ENCODE assay signal across 1 cellular context in genomic region chr16:88993946-88994600, GRCh38.
A peak's percentile ranks its signal among the peaks of the same experiment; 100 is the strongest.
TF ChIP-seq lines count a peak whose summit lies in the region.

No MANE protein-coding gene starts in this region.

TF ChIP-seq in K562, 482 proteins besides CTCF, POLR2A, EP300 and RAD21 (continued from another document and continues in another):
- TF ChIP-seq, protein P1, sequence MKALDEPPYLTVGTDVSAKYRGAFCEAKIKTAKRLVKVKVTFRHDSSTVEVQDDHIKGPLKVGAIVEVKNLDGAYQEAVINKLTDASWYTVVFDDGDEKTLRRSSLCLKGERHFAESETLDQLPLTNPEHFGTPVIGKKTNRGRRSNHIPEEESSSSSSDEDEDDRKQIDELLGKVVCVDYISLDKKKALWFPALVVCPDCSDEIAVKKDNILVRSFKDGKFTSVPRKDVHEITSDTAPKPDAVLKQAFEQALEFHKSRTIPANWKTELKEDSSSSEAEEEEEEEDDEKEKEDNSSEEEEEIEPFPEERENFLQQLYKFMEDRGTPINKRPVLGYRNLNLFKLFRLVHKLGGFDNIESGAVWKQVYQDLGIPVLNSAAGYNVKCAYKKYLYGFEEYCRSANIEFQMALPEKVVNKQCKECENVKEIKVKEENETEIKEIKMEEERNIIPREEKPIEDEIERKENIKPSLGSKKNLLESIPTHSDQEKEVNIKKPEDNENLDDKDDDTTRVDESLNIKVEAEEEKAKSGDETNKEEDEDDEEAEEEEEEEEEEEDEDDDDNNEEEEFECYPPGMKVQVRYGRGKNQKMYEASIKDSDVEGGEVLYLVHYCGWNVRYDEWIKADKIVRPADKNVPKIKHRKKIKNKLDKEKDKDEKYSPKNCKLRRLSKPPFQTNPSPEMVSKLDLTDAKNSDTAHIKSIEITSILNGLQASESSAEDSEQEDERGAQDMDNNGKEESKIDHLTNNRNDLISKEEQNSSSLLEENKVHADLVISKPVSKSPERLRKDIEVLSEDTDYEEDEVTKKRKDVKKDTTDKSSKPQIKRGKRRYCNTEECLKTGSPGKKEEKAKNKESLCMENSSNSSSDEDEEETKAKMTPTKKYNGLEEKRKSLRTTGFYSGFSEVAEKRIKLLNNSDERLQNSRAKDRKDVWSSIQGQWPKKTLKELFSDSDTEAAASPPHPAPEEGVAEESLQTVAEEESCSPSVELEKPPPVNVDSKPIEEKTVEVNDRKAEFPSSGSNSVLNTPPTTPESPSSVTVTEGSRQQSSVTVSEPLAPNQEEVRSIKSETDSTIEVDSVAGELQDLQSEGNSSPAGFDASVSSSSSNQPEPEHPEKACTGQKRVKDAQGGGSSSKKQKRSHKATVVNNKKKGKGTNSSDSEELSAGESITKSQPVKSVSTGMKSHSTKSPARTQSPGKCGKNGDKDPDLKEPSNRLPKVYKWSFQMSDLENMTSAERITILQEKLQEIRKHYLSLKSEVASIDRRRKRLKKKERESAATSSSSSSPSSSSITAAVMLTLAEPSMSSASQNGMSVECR (CRISPR knock-in tag; IDR thresholded peaks at IDR 0.05): no peak
- no peak for TF ChIP-seq TCFL5 (CRISPR knock-in tag; conservative IDR thresholded peaks at IDR 0.05)
- TF ChIP-seq EWSR1 (IDR thresholded peaks at IDR 0.05; ENCODE audit: borderline replicate concordance, low read depth, partially characterized antibody): no peak
- TF ChIP-seq CBX8 (IDR thresholded peaks at IDR 0.05; ENCODE audit: borderline replicate concordance, extremely low read depth, low read depth, low read length, poor library complexity, severe bottlenecking): no peak
- TF ChIP-seq CBX1 (IDR thresholded peaks at IDR 0.05; ENCODE audit: low read depth): no peak
- no peak for TF ChIP-seq THRB (CRISPR knock-in tag; conservative IDR thresholded peaks at IDR 0.05)
- no peak for TF ChIP-seq YY1 (IDR thresholded peaks at IDR 0.05; ENCODE audit: borderline replicate concordance in 1 of 3, control insufficient read depth in 1 of 3, extremely low read depth in 1 of 3, insufficient read depth in 3 of 3, insufficient read length in 1 of 3, insufficient replicate concordance in 2 of 3, low read depth in 1 of 3, low read length in 2 of 3)
- no peak for TF ChIP-seq KDM2B (CRISPR knock-in tag; IDR thresholded peaks at IDR 0.05)
- TF ChIP-seq STAT5A (IDR thresholded peaks at IDR 0.05; ENCODE audit: borderline replicate concordance, low read length): no peak
- TF ChIP-seq KDM5B (IDR thresholded peaks at IDR 0.05; ENCODE audit: insufficient replicate concordance, low read depth, low read length): no peak
- no peak for TF ChIP-seq RNF2 (IDR thresholded peaks at IDR 0.05)
- no peak for TF ChIP-seq ESRRB (CRISPR knock-in tag; IDR thresholded peaks at IDR 0.05; ENCODE audit: borderline replicate concordance)
- no peak for TF ChIP-seq NFE2L1 (tag; IDR thresholded peaks at IDR 0.05; ENCODE audit: borderline replicate concordance, low read depth)
- TF ChIP-seq RBFOX2 (IDR thresholded peaks at IDR 0.05; ENCODE audit: low read depth, low read length): peak; percentile 23; the same call in 1 of the 2 replicates
- TF ChIP-seq, protein P2, sequence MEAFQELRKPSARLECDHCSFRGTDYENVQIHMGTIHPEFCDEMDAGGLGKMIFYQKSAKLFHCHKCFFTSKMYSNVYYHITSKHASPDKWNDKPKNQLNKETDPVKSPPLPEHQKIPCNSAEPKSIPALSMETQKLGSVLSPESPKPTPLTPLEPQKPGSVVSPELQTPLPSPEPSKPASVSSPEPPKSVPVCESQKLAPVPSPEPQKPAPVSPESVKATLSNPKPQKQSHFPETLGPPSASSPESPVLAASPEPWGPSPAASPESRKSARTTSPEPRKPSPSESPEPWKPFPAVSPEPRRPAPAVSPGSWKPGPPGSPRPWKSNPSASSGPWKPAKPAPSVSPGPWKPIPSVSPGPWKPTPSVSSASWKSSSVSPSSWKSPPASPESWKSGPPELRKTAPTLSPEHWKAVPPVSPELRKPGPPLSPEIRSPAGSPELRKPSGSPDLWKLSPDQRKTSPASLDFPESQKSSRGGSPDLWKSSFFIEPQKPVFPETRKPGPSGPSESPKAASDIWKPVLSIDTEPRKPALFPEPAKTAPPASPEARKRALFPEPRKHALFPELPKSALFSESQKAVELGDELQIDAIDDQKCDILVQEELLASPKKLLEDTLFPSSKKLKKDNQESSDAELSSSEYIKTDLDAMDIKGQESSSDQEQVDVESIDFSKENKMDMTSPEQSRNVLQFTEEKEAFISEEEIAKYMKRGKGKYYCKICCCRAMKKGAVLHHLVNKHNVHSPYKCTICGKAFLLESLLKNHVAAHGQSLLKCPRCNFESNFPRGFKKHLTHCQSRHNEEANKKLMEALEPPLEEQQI (IDR thresholded peaks at IDR 0.05): no peak
- no peak for TF ChIP-seq ILK (tag; IDR thresholded peaks at IDR 0.05; ENCODE audit: borderline replicate concordance, low read depth)
- TF ChIP-seq, protein P3, sequence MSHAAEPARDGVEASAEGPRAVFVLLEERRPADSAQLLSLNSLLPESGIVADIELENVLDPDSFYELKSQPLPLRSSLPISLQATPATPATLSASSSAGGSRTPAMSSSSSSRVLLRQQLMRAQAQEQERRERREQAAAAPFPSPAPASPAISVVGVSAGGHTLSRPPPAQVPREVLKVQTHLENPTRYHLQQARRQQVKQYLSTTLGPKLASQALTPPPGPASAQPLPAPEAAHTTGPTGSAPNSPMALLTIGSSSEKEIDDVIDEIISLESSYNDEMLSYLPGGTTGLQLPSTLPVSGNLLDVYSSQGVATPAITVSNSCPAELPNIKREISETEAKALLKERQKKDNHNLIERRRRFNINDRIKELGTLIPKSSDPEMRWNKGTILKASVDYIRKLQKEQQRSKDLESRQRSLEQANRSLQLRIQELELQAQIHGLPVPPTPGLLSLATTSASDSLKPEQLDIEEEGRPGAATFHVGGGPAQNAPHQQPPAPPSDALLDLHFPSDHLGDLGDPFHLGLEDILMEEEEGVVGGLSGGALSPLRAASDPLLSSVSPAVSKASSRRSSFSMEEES (CRISPR knock-in tag; IDR thresholded peaks at IDR 0.05): no peak
- TF ChIP-seq, protein P4, sequence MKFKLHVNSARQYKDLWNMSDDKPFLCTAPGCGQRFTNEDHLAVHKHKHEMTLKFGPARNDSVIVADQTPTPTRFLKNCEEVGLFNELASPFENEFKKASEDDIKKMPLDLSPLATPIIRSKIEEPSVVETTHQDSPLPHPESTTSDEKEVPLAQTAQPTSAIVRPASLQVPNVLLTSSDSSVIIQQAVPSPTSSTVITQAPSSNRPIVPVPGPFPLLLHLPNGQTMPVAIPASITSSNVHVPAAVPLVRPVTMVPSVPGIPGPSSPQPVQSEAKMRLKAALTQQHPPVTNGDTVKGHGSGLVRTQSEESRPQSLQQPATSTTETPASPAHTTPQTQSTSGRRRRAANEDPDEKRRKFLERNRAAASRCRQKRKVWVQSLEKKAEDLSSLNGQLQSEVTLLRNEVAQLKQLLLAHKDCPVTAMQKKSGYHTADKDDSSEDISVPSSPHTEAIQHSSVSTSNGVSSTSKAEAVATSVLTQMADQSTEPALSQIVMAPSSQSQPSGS (CRISPR knock-in tag; IDR thresholded peaks at IDR 0.05): no peak
- 0 out of 2 replicates have a peak, but pooled peaks have one; percentile 34 for TF ChIP-seq SP1 (CRISPR knock-in tag; IDR thresholded peaks at IDR 0.05)
- TF ChIP-seq ADNP (tag; IDR thresholded peaks at IDR 0.05): no peak
- TF ChIP-seq ZFP30 (CRISPR knock-in tag; IDR thresholded peaks at IDR 0.05; ENCODE audit: borderline replicate concordance): no peak
- TF ChIP-seq POLR2G (IDR thresholded peaks at IDR 0.05; ENCODE audit: low read depth, low read length): 0 out of 2 replicates have a peak, but pooled peaks have one; percentile 23
- no peak for TF ChIP-seq GATA2 (CRISPR knock-in tag; IDR thresholded peaks at IDR 0.05)
- TF ChIP-seq, protein P5, sequence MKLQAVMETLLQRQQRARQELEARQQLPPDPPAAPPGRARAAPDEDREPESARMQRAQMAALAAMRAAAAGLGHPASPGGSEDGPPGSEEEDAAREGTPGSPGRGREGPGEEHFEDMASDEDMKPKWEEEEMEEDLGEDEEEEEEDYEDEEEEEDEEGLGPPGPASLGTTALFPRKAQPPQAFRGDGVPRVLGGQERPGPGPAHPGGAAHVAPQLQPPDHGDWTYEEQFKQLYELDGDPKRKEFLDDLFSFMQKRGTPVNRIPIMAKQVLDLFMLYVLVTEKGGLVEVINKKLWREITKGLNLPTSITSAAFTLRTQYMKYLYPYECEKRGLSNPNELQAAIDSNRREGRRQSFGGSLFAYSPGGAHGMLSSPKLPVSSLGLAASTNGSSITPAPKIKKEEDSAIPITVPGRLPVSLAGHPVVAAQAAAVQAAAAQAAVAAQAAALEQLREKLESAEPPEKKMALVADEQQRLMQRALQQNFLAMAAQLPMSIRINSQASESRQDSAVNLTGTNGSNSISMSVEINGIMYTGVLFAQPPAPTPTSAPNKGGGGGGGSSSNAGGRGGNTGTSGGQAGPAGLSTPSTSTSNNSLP (IDR thresholded peaks at IDR 0.05; ENCODE audit: borderline replicate concordance, low read depth, low read length): no peak
- no peak for TF ChIP-seq WHSC1 (IDR thresholded peaks at IDR 0.05; ENCODE audit: low read length)
- TF ChIP-seq ZNF609 (CRISPR knock-in tag; IDR thresholded peaks at IDR 0.05; ENCODE audit: borderline replicate concordance): 0 out of 2 replicates have a peak, but pooled peaks have one; percentile 30
- TF ChIP-seq NR0B1 (IDR thresholded peaks at IDR 0.05; ENCODE audit: partially characterized antibody): no peak
- no peak for TF ChIP-seq XRCC3 (IDR thresholded peaks at IDR 0.05)
- no peak for TF ChIP-seq ZNF23 (CRISPR knock-in tag; IDR thresholded peaks at IDR 0.05)
- no peak for TF ChIP-seq ZFP1 (CRISPR knock-in tag; IDR thresholded peaks at IDR 0.05)
- TF ChIP-seq, protein P6, sequence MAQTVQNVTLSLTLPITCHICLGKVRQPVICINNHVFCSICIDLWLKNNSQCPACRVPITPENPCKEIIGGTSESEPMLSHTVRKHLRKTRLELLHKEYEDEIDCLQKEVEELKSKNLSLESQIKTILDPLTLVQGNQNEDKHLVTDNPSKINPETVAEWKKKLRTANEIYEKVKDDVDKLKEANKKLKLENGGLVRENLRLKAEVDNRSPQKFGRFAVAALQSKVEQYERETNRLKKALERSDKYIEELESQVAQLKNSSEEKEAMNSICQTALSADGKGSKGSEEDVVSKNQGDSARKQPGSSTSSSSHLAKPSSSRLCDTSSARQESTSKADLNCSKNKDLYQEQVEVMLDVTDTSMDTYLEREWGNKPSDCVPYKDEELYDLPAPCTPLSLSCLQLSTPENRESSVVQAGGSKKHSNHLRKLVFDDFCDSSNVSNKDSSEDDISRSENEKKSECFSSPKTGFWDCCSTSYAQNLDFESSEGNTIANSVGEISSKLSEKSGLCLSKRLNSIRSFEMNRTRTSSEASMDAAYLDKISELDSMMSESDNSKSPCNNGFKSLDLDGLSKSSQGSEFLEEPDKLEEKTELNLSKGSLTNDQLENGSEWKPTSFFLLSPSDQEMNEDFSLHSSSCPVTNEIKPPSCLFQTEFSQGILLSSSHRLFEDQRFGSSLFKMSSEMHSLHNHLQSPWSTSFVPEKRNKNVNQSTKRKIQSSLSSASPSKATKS (CRISPR knock-in tag; IDR thresholded peaks at IDR 0.05): no peak
- TF ChIP-seq ZBTB8A (IDR thresholded peaks at IDR 0.05; ENCODE audit: partially characterized antibody): no peak
- TF ChIP-seq POLR2H (tag; IDR thresholded peaks at IDR 0.05; ENCODE audit: low read depth): no peak
- no peak for TF ChIP-seq E2F6 (IDR thresholded peaks at IDR 0.05; ENCODE audit: borderline replicate concordance in 1 of 2, extremely low read depth in 1 of 2, insufficient read depth in 1 of 2, insufficient read length in 1 of 2, low read depth in 1 of 2, low read length in 1 of 2, poor library complexity in 1 of 2, severe bottlenecking in 1 of 2)
